In the genomic region with DNA sequence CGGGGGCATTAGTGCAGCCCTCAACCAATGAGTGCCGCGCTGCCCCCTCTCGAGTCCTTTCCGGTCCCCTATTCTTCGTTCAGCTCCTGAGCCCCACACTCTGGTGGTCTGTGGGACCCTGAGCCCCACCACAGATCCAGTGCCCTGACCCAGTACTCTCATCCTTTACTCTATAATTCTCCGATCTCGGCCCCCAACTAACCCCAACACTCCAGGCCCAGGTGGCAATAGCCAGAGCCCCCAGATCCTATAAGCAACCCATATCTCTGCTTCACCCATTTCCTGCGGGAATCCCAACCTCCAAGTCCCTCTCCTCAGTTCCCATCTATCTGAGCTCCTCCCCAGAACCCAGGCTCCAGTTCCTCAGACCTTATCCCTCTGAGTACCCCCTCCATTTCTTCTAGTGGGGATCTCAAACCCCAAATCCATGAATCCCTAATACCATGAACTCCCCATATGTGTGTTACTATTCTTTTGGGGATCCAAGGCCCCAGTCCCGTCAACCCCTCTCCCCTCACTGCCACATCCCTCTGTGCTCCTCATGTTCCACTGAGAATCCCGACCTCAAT, we compare ENCODE assay signal across 8 cellular contexts. TPM values are rescaled to one million over a fixed set of nuclear protein-coding genes. Genes with fewer than 3 reads are reported as not detected.
DNase-seq lines count a peak whose midpoint lies in the region; ATAC-seq and TF ChIP-seq lines count a peak whose summit lies in the region.

No MANE protein-coding gene starts in this region.

- peak overlapping the region; percentile 91 for H3K4me3 Mint-ChIP-seq in activated naive CD4-positive, alpha-beta T cell treated with anti-CD3 and anti-CD28 coated beads for 36 hours

- H3K9me3 ChIP-seq in lower lobe of right lung: no peaks in the 10 kb centered on the region
- H3K9me3 ChIP-seq in upper lobe of left lung: no peaks in the 10 kb centered on the region

- intact Hi-C loops in activated naive CD4-positive, alpha-beta T cell treated with anti-CD3 and anti-CD28 coated beads for 36 hours (cut with micrococcal nuclease): loop anchor here (1.0 to 10.0 kb wide), 6 partner anchors 164 to 553 kb away; partner anchors contain the start of genes ALDOA, FBRS, FBXL19 and MVP
- intact Hi-C loops in lower lobe of right lung (cut with DNase I): no loop called here

- peak overlapping the region; percentile 52 for H3K4me3 ChIP-seq in astrocyte of the spinal cord (ENCODE audit: low read depth, low read length)
- H3K4me3 ChIP-seq in lower lobe of right lung: peak overlapping the region; percentile 52
- H3K4me3 ChIP-seq in upper lobe of left lung: peak overlapping the region in 3 of 4 donors; percentile 43 to 55 (median 50)

- no peak for ATAC-seq in lower lobe of right lung
- ATAC-seq in upper lobe of left lung (ENCODE audit: low FRiP score in 2 of 2): no peak
- no peak for ATAC-seq in HG03432 (IDR thresholded peaks at IDR 0.05; ENCODE audit: unreplicated experiment)
- ATAC-seq in HG03442 (IDR thresholded peaks at IDR 0.05; ENCODE audit: unreplicated experiment): no peak

- peaks cover 36% of the 10 kb centered on the region for H3K4me1 ChIP-seq in lower lobe of right lung
- peaks cover 29 to 37% (median 32%) of the 10 kb centered on the region in 4 donors for H3K4me1 ChIP-seq in upper lobe of left lung

- H3K27ac ChIP-seq in lower lobe of right lung: peak overlapping the region; percentile 78
- peak overlapping the region; percentile 77 to 92 (median 91) for H3K27ac ChIP-seq in upper lobe of left lung

- CTCF ChIA-PET in activated naive CD4-positive, alpha-beta T cell treated with anti-CD3 and anti-CD28 coated beads for 36 hours (lab: Charles Lee): interaction anchor here (0.6 to 2.7 kb wide), 8 partner anchors 11 to 259 kb away, joined by 3 to 10 read pairs (median 5); partner anchors contain the start of genes SEPTIN1 and ZNF771

- H3K27ac Mint-ChIP-seq in activated naive CD4-positive, alpha-beta T cell treated with anti-CD3 and anti-CD28 coated beads for 36 hours: peak overlapping the region; percentile 98

- TF ChIP-seq POLR2A in upper lobe of left lung (IDR thresholded peaks at IDR 0.05): peak in 1 of 4 donors; percentile 65

- peaks cover 38% of the 10 kb centered on the region for H3K4me1 Mint-ChIP-seq in activated naive CD4-positive, alpha-beta T cell treated with anti-CD3 and anti-CD28 coated beads for 36 hours (ENCODE audit: low read depth)

- in situ Hi-C loops in astrocyte of the spinal cord (cut with HindIII; ENCODE audit: low sequenced_read_pairs): no loop called here

- H3K9me3 Mint-ChIP-seq in activated naive CD4-positive, alpha-beta T cell treated with anti-CD3 and anti-CD28 coated beads for 36 hours: no peaks in the 10 kb centered on the region

- TF ChIP-seq EP300 in upper lobe of left lung (IDR thresholded peaks at IDR 0.05): no peak

- TF ChIP-seq CTCF in astrocyte of the spinal cord (IDR thresholded peaks at IDR 0.05; ENCODE audit: low read depth, low read length) (no peak), lower lobe of right lung (IDR thresholded peaks at IDR 0.05) (no peak), upper lobe of left lung (IDR thresholded peaks at IDR 0.05) (no peak)

- WGBS in upper lobe of left lung, 2 donors: 20 to 27% methylated on average over 9 to 11 of the region's 11 CpGs

- no peaks in the 10 kb centered on the region for H3K27me3 ChIP-seq in lower lobe of right lung (ENCODE audit: low read depth)
- no peaks in the 10 kb centered on the region for H3K27me3 ChIP-seq in upper lobe of left lung

- H3K36me3 Mint-ChIP-seq in activated naive CD4-positive, alpha-beta T cell treated with anti-CD3 and anti-CD28 coated beads for 36 hours (ENCODE audit: low read depth): peaks cover 11% of the 10 kb centered on the region

- no peaks in the 10 kb centered on the region for H3K36me3 ChIP-seq in lower lobe of right lung
- no peaks in the 10 kb centered on the region for H3K36me3 ChIP-seq in upper lobe of left lung

- H3K27me3 Mint-ChIP-seq in activated naive CD4-positive, alpha-beta T cell treated with anti-CD3 and anti-CD28 coated beads for 36 hours (ENCODE audit: low read depth): no peaks in the 10 kb centered on the region

- DNase-seq in activated naive CD4-positive, alpha-beta T cell treated with anti-CD3 and anti-CD28 coated beads for 36 hours: no peak
- DNase-seq in activated naive CD4-positive, alpha-beta T cell treated with Interleukin-2 at 50 U/mL for 16 hours: no peak
- no peak for DNase-seq in astrocyte of the spinal cord (ENCODE audit: low read depth, low spot score)
- no peak for DNase-seq in lower lobe of right lung
- DNase-seq in upper lobe of left lung: no peak
- no peak for DNase-seq in SW480 (ENCODE audit: low spot score)

RNA-seq across cellular contexts. Expression of gene TBC1D10B, which starts 1.0 kb away (rescaled TPM):
- 10 to 100 TPM; 36.6 to 38.4 TPM for total RNA-seq in activated naive CD4-positive, alpha-beta T cell treated with anti-CD3 and anti-CD28 coated beads for 36 hours
- total RNA-seq in lower lobe of right lung: 36.9 TPM
- 10 to 100 TPM; 31.1 to 71.2 (median 40.3) TPM for total RNA-seq in upper lobe of left lung

RNA-seq across cellular contexts. Expression of gene MYL11, which starts 3.3 kb away (rescaled TPM):
- total RNA-seq in activated naive CD4-positive, alpha-beta T cell treated with anti-CD3 and anti-CD28 coated beads for 36 hours: under 1 TPM; 0.67 to 0.86 TPM
- total RNA-seq in lower lobe of right lung: not detected
- total RNA-seq in upper lobe of left lung: 1 to 10 TPM in 1 of 6 donors, not detected in 5; 1.6 TPM

RNA-seq across cellular contexts. Expression of gene SEPTIN1, which starts 11.0 kb away (rescaled TPM):
- total RNA-seq in activated naive CD4-positive, alpha-beta T cell treated with anti-CD3 and anti-CD28 coated beads for 36 hours: 100 to 1,000 TPM; 133 to 134 TPM
- total RNA-seq in lower lobe of right lung (6.0 TPM), upper lobe of left lung (10 to 100 TPM in 1 of 6 donors, 1 to 10 TPM in 5; 3.5 to 13.6 (median 7.1) TPM)

RNA-seq across cellular contexts. Expression of gene CD2BP2, which starts 16.2 kb away (rescaled TPM):
- 10 to 100 TPM; 39.2 to 41.4 TPM for total RNA-seq in activated naive CD4-positive, alpha-beta T cell treated with anti-CD3 and anti-CD28 coated beads for 36 hours
- total RNA-seq in lower lobe of right lung (52.3 TPM), upper lobe of left lung (10 to 100 TPM; 24.2 to 63.7 (median 38.8) TPM)

RNA-seq across cellular contexts. Expression of gene ZNF48, which starts 23.9 kb away (rescaled TPM):
- 1 to 10 TPM; 5.3 to 6.0 TPM for total RNA-seq in activated naive CD4-positive, alpha-beta T cell treated with anti-CD3 and anti-CD28 coated beads for 36 hours
- 6.2 TPM for total RNA-seq in lower lobe of right lung
- total RNA-seq in upper lobe of left lung: 10 to 100 TPM in 3 of 6 donors, 1 to 10 TPM in 3; 6.8 to 29.2 (median 10.9) TPM

Comparison
In these comparisons a context has a peak if more than half of its experiments do, and no peak if none do; other contexts are left out.
1. RNA of gene SEPTIN1, which starts 11.0 kb away (total RNA-seq): 133 to 134 TPM in activated naive CD4-positive, alpha-beta T cell treated with anti-CD3 and anti-CD28 coated beads for 36 hours; 3.5 to 13.6 TPM in upper lobe of left lung and 6.0 TPM in lower lobe of right lung (single experiment); every median in the first group is over 4 times any median in the second.
2. Peak in every context shown above with its lines, with median percentiles within 50 percentile points of each other: H3K4me3 ChIP-seq.